1 cellular context compared by ENCODE assay signal in genomic region chrX:29555465-29556091, GRCh38.
TF ChIP-seq lines count a peak whose summit lies in the region.

No MANE protein-coding gene starts in this region.

TF ChIP-seq in GM12878, 131 proteins besides CTCF, POLR2A, EP300 and RAD21 (continued from another document and continues in another):
- TF ChIP-seq ESRRA (IDR thresholded peaks at IDR 0.05; ENCODE audit: low read length), result no peak
- TF ChIP-seq STAT3 (IDR thresholded peaks at IDR 0.05; ENCODE audit: low read depth, low read length), result peak; percentile 96; the same call in 1 of the 2 replicates
- TF ChIP-seq BMI1 (IDR thresholded peaks at IDR 0.05; ENCODE audit: borderline replicate concordance), result peak; percentile 94
- no peak for TF ChIP-seq CBX3 (IDR thresholded peaks at IDR 0.05; ENCODE audit: borderline replicate concordance, low read depth)
- TF ChIP-seq YY1 (IDR thresholded peaks at IDR 0.05; ENCODE audit: low read depth, low read length), result no peak
- TF ChIP-seq CHD2 (IDR thresholded peaks at IDR 0.05; ENCODE audit: borderline replicate concordance, low read depth, low read length), result peak; percentile 75; the same call in 1 of the 2 replicates
- TF ChIP-seq PKNOX1 (IDR thresholded peaks at IDR 0.05), result peak; percentile 82
- no peak for TF ChIP-seq MYC (IDR thresholded peaks at IDR 0.05; ENCODE audit: insufficient read depth, insufficient read length, insufficient replicate concordance, low read length, severe bottlenecking)
- TF ChIP-seq USF1 (IDR thresholded peaks at IDR 0.05; ENCODE audit: borderline replicate concordance, extremely low read length, insufficient read depth, low read depth, low read length), result no peak
- TF ChIP-seq NR2C1 (IDR thresholded peaks at IDR 0.05), result no peak
- TF ChIP-seq SIX5 (IDR thresholded peaks at IDR 0.05; ENCODE audit: low read depth, low read length, severe bottlenecking), result no peak
- TF ChIP-seq CBX5 (IDR thresholded peaks at IDR 0.05; ENCODE audit: low read depth), result peak; percentile 84; the same call in 1 of the 2 replicates
- no peak for TF ChIP-seq ZZZ3 (IDR thresholded peaks at IDR 0.05; ENCODE audit: control insufficient read depth, insufficient read length, low read depth)
- peak; percentile 82 for TF ChIP-seq CREB1 (IDR thresholded peaks at IDR 0.05; ENCODE audit: low read depth)
- TF ChIP-seq CEBPB (IDR thresholded peaks at IDR 0.05; ENCODE audit: borderline replicate concordance in 1 of 2, low read depth in 2 of 2, low read length in 2 of 2), result peak in 1 of 2 experiments; percentile 98; a peak in 2 of 4 replicates
- TF ChIP-seq NR2F1 (conservative IDR thresholded peaks at IDR 0.05), result peak; percentile 95
- TF ChIP-seq HDAC6 (IDR thresholded peaks at IDR 0.05; ENCODE audit: unreplicated experiment), result no peak
- TF ChIP-seq RELA (IDR thresholded peaks at IDR 0.05; ENCODE audit: borderline replicate concordance, partially characterized antibody), result peak; percentile 25
- peak; percentile 47 for TF ChIP-seq E2F8 (IDR thresholded peaks at IDR 0.05; ENCODE audit: low read depth, partially characterized antibody)
- no peak; the same call in 1 of the 2 replicates for TF ChIP-seq ZBTB33 (IDR thresholded peaks at IDR 0.05)
- peak; percentile 99 for TF ChIP-seq TCF7 (IDR thresholded peaks at IDR 0.05; ENCODE audit: borderline replicate concordance)
- no peak; the same call in 1 of the 2 replicates for TF ChIP-seq CHD4 (IDR thresholded peaks at IDR 0.05)
- TF ChIP-seq JUND (IDR thresholded peaks at IDR 0.05; ENCODE audit: low read depth, low read length), result peak; percentile 95
- peak; percentile 38; the same call in 1 of the 2 replicates for TF ChIP-seq RAD51 (IDR thresholded peaks at IDR 0.05)
- TF ChIP-seq MXI1 (IDR thresholded peaks at IDR 0.05; ENCODE audit: low read depth, low read length), result no peak
- no peak for TF ChIP-seq HDGF (IDR thresholded peaks at IDR 0.05)
- TF ChIP-seq BACH1 (IDR thresholded peaks at IDR 0.05; ENCODE audit: borderline replicate concordance), result peak; percentile 97
- no peak for TF ChIP-seq FOS (IDR thresholded peaks at IDR 0.05; ENCODE audit: borderline replicate concordance, extremely low read depth, insufficient read length)
- TF ChIP-seq RB1 (IDR thresholded peaks at IDR 0.05; ENCODE audit: borderline replicate concordance), result no peak
- peak; percentile 95 for TF ChIP-seq EED (IDR thresholded peaks at IDR 0.05; ENCODE audit: low read depth)
- TF ChIP-seq CUX1 (IDR thresholded peaks at IDR 0.05; ENCODE audit: insufficient replicate concordance, low read depth, low read length), result peak; percentile 79
- TF ChIP-seq CREM (IDR thresholded peaks at IDR 0.05; ENCODE audit: low read depth), result peak; percentile 98
- TF ChIP-seq BRCA1 (IDR thresholded peaks at IDR 0.05; ENCODE audit: low read depth, low read length), result no peak
- TF ChIP-seq SMARCA5 (IDR thresholded peaks at IDR 0.05), result no peak
- TF ChIP-seq MTA3 (IDR thresholded peaks at IDR 0.05; ENCODE audit: borderline replicate concordance, low read length), result peak; percentile 100
- TF ChIP-seq MYB (IDR thresholded peaks at IDR 0.05; ENCODE audit: borderline replicate concordance, low read depth, low read length), result no peak
- TF ChIP-seq CBFB (IDR thresholded peaks at IDR 0.05; ENCODE audit: low read depth), result peak; percentile 94
- no peak for TF ChIP-seq PAX8 (IDR thresholded peaks at IDR 0.05)
- TF ChIP-seq ZNF687 (IDR thresholded peaks at IDR 0.05), result no peak
- no peak for TF ChIP-seq WRNIP1 (IDR thresholded peaks at IDR 0.05; ENCODE audit: borderline replicate concordance, low read depth, low read length)
- TF ChIP-seq MLLT1 (IDR thresholded peaks at IDR 0.05), result peak; percentile 83
- TF ChIP-seq NRF1 (conservative IDR thresholded peaks at IDR 0.05; ENCODE audit: low read depth, low read length), result no peak
- TF ChIP-seq ELK1 (IDR thresholded peaks at IDR 0.05; ENCODE audit: low read depth, low read length), result no peak
- TF ChIP-seq IKZF2 (IDR thresholded peaks at IDR 0.05), result peak; percentile 99 to 100
- TF ChIP-seq JUNB (IDR thresholded peaks at IDR 0.05), result peak; percentile 100
